8 cellular contexts compared by ENCODE assay signal in genomic region chr22:36301384-36301828, GRCh38. TPM values are rescaled to one million over a fixed set of nuclear protein-coding genes. Genes with fewer than 3 reads are reported as not detected.
DNase-seq lines count a peak whose midpoint lies in the region; ATAC-seq and TF ChIP-seq lines count a peak whose summit lies in the region.

No MANE protein-coding gene starts in this region.

- ATAC-seq in GM21737 (IDR thresholded peaks at IDR 0.05; ENCODE audit: unreplicated experiment) = peak; percentile 51
- peak; percentile 75 for ATAC-seq in left lung
- no peak for ATAC-seq in GM21423 (IDR thresholded peaks at IDR 0.05; ENCODE audit: unreplicated experiment)

- H3K9me3 ChIP-seq in left lung = no peaks in the 10 kb centered on the region

- POLR2A ChIA-PET in activated CD4-positive, alpha-beta T cell treated with anti-CD3 and anti-CD28 coated beads, Interleukin-2, amount 10 ng/mL, durations not matched to agents 7 days and 5 days (lab: Charles Lee) = no interaction called here

- no peaks in the 10 kb centered on the region for H3K27me3 ChIP-seq in left lung

- H3K4me1 Mint-ChIP-seq in activated CD4-positive, alpha-beta T cell treated with anti-CD3 and anti-CD28 coated beads, Interleukin-2, amount 10 ng/mL, durations not matched to agents 7 days and 5 days = peaks cover 16% of the 10 kb centered on the region

- H3K4me1 ChIP-seq in left lung = peaks cover 0 to 3% of the 10 kb centered on the region in 2 donors

- H3K4me3 ChIP-seq in AG10803 (ENCODE audit: low read length) = no peak overlapping the region
- no peak overlapping the region for H3K4me3 ChIP-seq in choroid plexus epithelial cell (ENCODE audit: low read depth, low read length)
- H3K4me3 ChIP-seq in left lung = no peak overlapping the region

- H3K4me3 Mint-ChIP-seq in activated CD4-positive, alpha-beta T cell treated with anti-CD3 and anti-CD28 coated beads, Interleukin-2, amount 10 ng/mL, durations not matched to agents 7 days and 5 days = no peak overlapping the region

- H3K27me3 Mint-ChIP-seq in activated CD4-positive, alpha-beta T cell treated with anti-CD3 and anti-CD28 coated beads, Interleukin-2, amount 10 ng/mL, durations not matched to agents 7 days and 5 days = no peaks in the 10 kb centered on the region

- peak overlapping the region; percentile 60 for H3K27ac Mint-ChIP-seq in activated CD4-positive, alpha-beta T cell treated with anti-CD3 and anti-CD28 coated beads, Interleukin-2, amount 10 ng/mL, durations not matched to agents 7 days and 5 days

- CTCF ChIA-PET in activated CD4-positive, alpha-beta T cell treated with anti-CD3 and anti-CD28 coated beads, Interleukin-2, amount 10 ng/mL, durations not matched to agents 7 days and 5 days (lab: Charles Lee) = interaction anchor here (0.6 to 5.2 kb wide), 22 partner anchors 8 to 209 kb away, joined by 3 to 44 read pairs (median 7); no protein-coding TSS in a partner anchor

- H3K36me3 Mint-ChIP-seq in activated CD4-positive, alpha-beta T cell treated with anti-CD3 and anti-CD28 coated beads, Interleukin-2, amount 10 ng/mL, durations not matched to agents 7 days and 5 days (ENCODE audit: low read depth) = peaks cover 74% of the 10 kb centered on the region

- peak; percentile 52 for DNase-seq in AG10803 (ENCODE audit: low read depth)
- DNase-seq in NCI-H460 (ENCODE audit: extremely low read depth, low read depth) = peak; percentile 49
- DNase-seq in activated CD4-positive, alpha-beta T cell treated with anti-CD3 and anti-CD28 coated beads, Interleukin-2, amount 10 ng/mL, durations not matched to agents 7 days and 5 days = peak; percentile 87
- peak; percentile 77 for DNase-seq in choroid plexus epithelial cell (ENCODE audit: low read depth)
- peak in 1 of 2 donors; percentile 91 for DNase-seq in left lung
- peak; percentile 63 to 76 (median 75) for DNase-seq in stimulated activated CD4-positive, alpha-beta T cell treated with anti-CD3 and anti-CD28 coated beads, TNF-alpha, amount 100 ng/mL, for 1 hour (ENCODE audit: low read depth in 3 of 3, low spot score in 1 of 3)

- H3K27ac ChIP-seq in left lung = peak overlapping the region in 1 of 2 donors; percentile 28

- intact Hi-C loops in left lung (cut with DNase I) = loop anchor here in 1 of 2 donors (5.0 kb wide), 1 partner anchor 171 kb away; no protein-coding TSS in a partner anchor

- TF ChIP-seq CTCF in AG10803 (conservative IDR thresholded peaks at IDR 0.05; ENCODE audit: low read length) (peak; percentile 91), choroid plexus epithelial cell (conservative IDR thresholded peaks at IDR 0.05; ENCODE audit: low read depth, low read length) (peak; percentile 94), left lung (IDR thresholded peaks at IDR 0.05) (peak; percentile 90 to 92)

- no peaks in the 10 kb centered on the region for H3K9me3 Mint-ChIP-seq in activated CD4-positive, alpha-beta T cell treated with anti-CD3 and anti-CD28 coated beads, Interleukin-2, amount 10 ng/mL, durations not matched to agents 7 days and 5 days

- H3K36me3 ChIP-seq in left lung = peaks cover 10 to 100% of the 10 kb centered on the region in 2 donors

RNA-seq across cellular contexts. Expression of gene APOL1, which starts 48.5 kb away (rescaled TPM):
- 1.9 and 2.6 TPM in 2 replicates for total RNA-seq in NCI-H460 (2014; rRNA removed; shearing (Covaris generic))
- 2.0 and 3.6 TPM in 2 replicates for polyA plus RNA-seq in NCI-H460 (2014; cell fraction: nucleus; rRNA removed)
- total RNA-seq in activated CD4-positive, alpha-beta T cell treated with anti-CD3 and anti-CD28 coated beads, Interleukin-2, amount 10 ng/mL, durations not matched to agents 7 days and 5 days = 10 to 100 TPM; 50.9 to 60.0 TPM
- 100 to 1,000 TPM in 1 of 2 donors, 10 to 100 TPM in 1; 89.4 to 109 TPM for total RNA-seq in left lung

Comparison
In these comparisons a context has a peak if more than half of its experiments do, and no peak if none do; other contexts are left out.
1. RNA of gene APOL1, which starts 48.5 kb away (total RNA-seq): 89.4 to 109 TPM in left lung and 50.9 to 60.0 TPM in activated CD4-positive, alpha-beta T cell treated with anti-CD3 and anti-CD28 coated beads, Interleukin-2, amount 10 ng/mL, durations not matched to agents 7 days and 5 days; 1.9 to 2.6 TPM in NCI-H460; every median in the first group is over 10 times any median in the second.
2. Peak in every context shown above with its lines, with median percentiles within 50 percentile points of each other: CTCF ChIP-seq.